In genomic region chr3:53661480-53661879, GRCh38 we compare ENCODE assay signal across 21 cellular contexts.
"Had no signal": no experiment of that assay in that cellular context is flagged by ENCODE, and none has a peak within 500 bp of the region (broad histone marks: within the 10 kb centered on the region; RNA-seq: fewer than 3 reads in every experiment).

No MANE protein-coding gene starts in this region.

- DNase-seq: Karpas-422, KG1, MG63, NCI-H1092, NCI-H1105 treated with DMSO at 0.1 percent for 48 hours, NCI-H1417 treated with DMSO at 0.1 percent for 48 hours, NCI-H146, NCI-H1694 treated with DMSO at 0.1 percent for 48 hours, NCI-H1930, NCI-H2081, NCI-H2107, NCI-H2227 treated with DMSO at 0.1 percent for 48 hours, NCI-H524, NCI-H526 treated with DMSO at 0.1 percent for 48 hours, NCI-H774, Right ventricle myocardium superior, RPMI8226, SIG-M5 had no signal

- FAIRE-seq: RCC 7860 had no signal

- H3K36me3 ChIP-seq: MG63, SJSA1 had no signal

- H3K27ac ChIP-seq: SJSA1, SK-N-MC had no signal

- H3K9me3 ChIP-seq: MG63, SJSA1 had no signal

- H3K4me1 ChIP-seq: SJSA1 had no signal

- H3K4me3 ChIP-seq: MG63, SJSA1, SK-N-MC had no signal

- H3K27me3 ChIP-seq: MG63, SJSA1 had no signal
